ENCODE assay signal across 21 cellular contexts in the genomic region with DNA sequence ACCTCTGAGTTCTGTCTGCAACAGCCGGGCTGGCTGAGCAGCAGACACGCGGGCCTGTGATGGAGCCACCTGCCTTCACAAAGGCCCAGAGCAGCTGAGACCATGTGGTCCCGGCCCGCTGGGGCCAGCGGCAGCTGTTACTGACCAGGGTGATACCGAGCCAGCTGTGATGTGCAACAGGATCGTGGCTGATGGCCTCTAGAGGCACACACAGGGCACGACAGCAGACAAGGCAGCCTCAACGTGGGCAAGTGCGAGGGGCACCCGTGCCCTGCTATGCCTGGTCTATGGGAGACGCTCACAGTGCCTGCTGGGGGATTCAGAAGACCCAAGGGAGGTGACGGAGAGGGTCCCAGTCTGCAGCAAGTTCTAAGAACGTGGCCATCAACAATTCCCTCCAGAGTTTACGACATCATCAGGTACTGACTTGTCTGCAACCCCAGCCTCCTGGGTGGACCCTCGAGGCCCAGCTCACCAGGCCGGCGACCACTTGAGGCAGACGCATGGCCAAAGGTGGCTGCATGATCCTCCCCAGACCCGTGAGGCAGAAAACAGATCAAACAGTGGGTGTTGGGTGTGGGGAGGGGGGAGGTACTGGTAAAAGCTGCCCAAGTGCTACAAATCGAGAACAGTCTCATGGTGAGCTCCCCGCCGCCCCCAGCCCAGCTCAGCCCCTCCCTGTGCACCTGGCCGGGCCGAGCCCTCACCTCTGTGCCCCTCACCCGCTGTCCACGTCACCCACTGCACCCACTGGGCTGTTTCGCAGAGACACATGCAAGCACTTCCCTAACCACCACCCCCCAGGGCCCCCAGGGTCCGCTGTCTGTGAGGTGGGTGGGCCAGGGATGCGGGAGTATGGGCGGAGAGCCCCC. TPM values are rescaled to one million over a fixed set of nuclear protein-coding genes. Genes with fewer than 3 reads are reported as not detected.
DNase-seq lines count a peak whose midpoint lies in the region; ATAC-seq and TF ChIP-seq lines count a peak whose summit lies in the region.
"Had no signal": no experiment of that assay in that cellular context is flagged by ENCODE, and none has a peak within 500 bp of the region (broad histone marks: within the 10 kb centered on the region; RNA-seq: fewer than 3 reads in every experiment).

No MANE protein-coding gene starts in this region.

- H3K4me3 ChIP-seq in ovary (no peak overlapping the region), smooth muscle cell (no peak overlapping the region)
- no peak overlapping the region for H3K4me3 ChIP-seq in CD8-positive, alpha-beta memory T cell (ENCODE audit: low read length)

- no peak for TF ChIP-seq POLR2A in ovary (IDR thresholded peaks at IDR 0.05)

- H3K27me3 ChIP-seq in ovary (no peaks in the 10 kb centered on the region), smooth muscle cell (ENCODE audit: low read depth) (no peaks in the 10 kb centered on the region)
- no peaks in the 10 kb centered on the region for H3K27me3 ChIP-seq in CD8-positive, alpha-beta memory T cell (ENCODE audit: insufficient read depth, low read length, poor library complexity, severe bottlenecking)
- H3K27me3 ChIP-seq: brain microvascular endothelial cell had no signal

- peaks cover 89% of the 10 kb centered on the region for H4K20me1 ChIP-seq in smooth muscle cell (ENCODE audit: low read depth)

- intact Hi-C loops in ovary (cut with DNase I), result loop anchor here in 2 of 4 donors (10.0 kb wide), 2 partner anchors 327 to 407 kb away; a partner anchor contains a TSS

- no peaks in the 10 kb centered on the region for H3K9me3 Mint-ChIP-seq in CD8-positive, alpha-beta memory T cell
- H3K9me3 Mint-ChIP-seq: activated naive CD8-positive, alpha-beta T cell treated with anti-CD3 and anti-CD28 coated beads, Interleukin-2, amount 10 ng/mL, durations not matched to agents 7 days and 5 days; immature natural killer cell had no signal

- H3K4me1 ChIP-seq in ovary (ENCODE audit: insufficient read depth), result peaks cover 2% of the 10 kb centered on the region
- H3K4me1 ChIP-seq in CD8-positive, alpha-beta memory T cell (ENCODE audit: insufficient read depth, low read length), result peaks cover 4% of the 10 kb centered on the region
- H3K4me1 ChIP-seq in smooth muscle cell (ENCODE audit: low read depth), result peaks cover 7% of the 10 kb centered on the region

- peaks cover 0 to 87% (median 18%) of the 10 kb centered on the region in 3 donors for H3K36me3 Mint-ChIP-seq in CD8-positive, alpha-beta memory T cell

- no peak for TF ChIP-seq CTCF in ovary (IDR thresholded peaks at IDR 0.05)
- no peak for TF ChIP-seq CTCF in smooth muscle cell (IDR thresholded peaks at IDR 0.05; ENCODE audit: borderline replicate concordance, insufficient read depth, poor library complexity, severe bottlenecking)

- POLR2A ChIA-PET in CD8-positive, alpha-beta memory T cell (lab: Charles Lee), result no interaction called here

- H3K4me2 ChIP-seq in smooth muscle cell, result no peak overlapping the region

- H3F3A ChIP-seq in smooth muscle cell (ENCODE audit: low read depth), result no peaks in the 10 kb centered on the region

- no peak for TF ChIP-seq EP300 in ovary (IDR thresholded peaks at IDR 0.05)

- no peak overlapping the region for H3K4me3 Mint-ChIP-seq in CD8-positive, alpha-beta memory T cell
- H3K4me3 Mint-ChIP-seq: activated naive CD8-positive, alpha-beta T cell treated with anti-CD3 and anti-CD28 coated beads, Interleukin-2, amount 10 ng/mL, durations not matched to agents 7 days and 5 days; immature natural killer cell had no signal

- no peak overlapping the region for H2AFZ ChIP-seq in smooth muscle cell (ENCODE audit: low read depth)

- peaks cover 78% of the 10 kb centered on the region for H3K79me2 ChIP-seq in smooth muscle cell (ENCODE audit: low read depth)

- H3K27me3 Mint-ChIP-seq in CD8-positive, alpha-beta memory T cell, result no peaks in the 10 kb centered on the region
- H3K27me3 Mint-ChIP-seq: activated naive CD8-positive, alpha-beta T cell treated with anti-CD3 and anti-CD28 coated beads, Interleukin-2, amount 10 ng/mL, durations not matched to agents 7 days and 5 days had no signal

- H3K36me3 ChIP-seq in ovary (no peaks in the 10 kb centered on the region), smooth muscle cell (ENCODE audit: low read depth) (peaks cover 12% of the 10 kb centered on the region)
- H3K36me3 ChIP-seq in CD8-positive, alpha-beta memory T cell (ENCODE audit: insufficient read depth, low read length), result peaks cover 36% of the 10 kb centered on the region

- CTCF ChIA-PET in CD8-positive, alpha-beta memory T cell (lab: Charles Lee), result interaction anchor here (1.6 kb wide), 1 partner anchor 11 kb away, joined by 5 read pairs; no protein-coding TSS in a partner anchor

- 78 to 84% (median 83%) methylated on average over 32 of the region's 32 CpGs for WGBS in ovary, 3 donors
- 94% methylated on average over 27 of the region's 32 CpGs for WGBS in smooth muscle cell (ENCODE audit: low lambda C conversion rate)

- DNase-seq in Ammon's horn (ENCODE audit: low spot score), result peak; percentile 63
- DNase-seq in Daoy (ENCODE audit: low read depth), result peak; percentile 3
- DNase-seq in globus pallidus (ENCODE audit: low spot score), result peak; percentile 58
- peak; percentile 7 to 34 (median 22) for DNase-seq in ovary
- no peak for DNase-seq in DMS114 treated with DMSO at 0.1 percent for 48 hours (lab: John Stamatoyannopoulos, UW; ENCODE audit: unreplicated experiment)
- DNase-seq in CD8-positive, alpha-beta memory T cell, result no peak
- no peak for DNase-seq in smooth muscle cell (lab: John Stamatoyannopoulos, UW; ENCODE audit: unreplicated experiment)
- DNase-seq: activated CD4-positive, alpha-beta T cell treated with anti-CD3 and anti-CD28 coated beads for 1 hour; activated naive CD8-positive, alpha-beta T cell treated with anti-CD3 and anti-CD28 coated beads, Interleukin-2, amount 10 ng/mL, durations not matched to agents 7 days and 5 days; brain microvascular endothelial cell; dermis blood vessel endothelial cell; GF-D8; immature natural killer cell; mesenchymal stem cell; NCI-H187 treated with DMSO at 0.1 percent for 48 hours; NCI-H446 treated with DMSO at 0.1 percent for 48 hours; SIG-M5; stimulated activated CD4-positive, alpha-beta T cell treated with anti-CD3 and anti-CD28 coated beads, Interleukin-4, amount 100 ng/mL, for 1 hour; T-helper 2 cell had no signal

- no peaks in the 10 kb centered on the region for H3K9me3 ChIP-seq in ovary
- H3K9me3 ChIP-seq in CD8-positive, alpha-beta memory T cell (ENCODE audit: low read length), result no peaks in the 10 kb centered on the region
- no peaks in the 10 kb centered on the region for H3K9me3 ChIP-seq in smooth muscle cell (replicated peaks; ENCODE audit: low read depth)

- no peak overlapping the region for H3K27ac Mint-ChIP-seq in CD8-positive, alpha-beta memory T cell
- H3K27ac Mint-ChIP-seq: activated naive CD8-positive, alpha-beta T cell treated with anti-CD3 and anti-CD28 coated beads, Interleukin-2, amount 10 ng/mL, durations not matched to agents 7 days and 5 days had no signal

- H3K27ac ChIP-seq in ovary, result no peak overlapping the region
- H3K27ac ChIP-seq in CD8-positive, alpha-beta memory T cell (ENCODE audit: low read depth, low read length), result no peak overlapping the region
- no peak overlapping the region for H3K27ac ChIP-seq in smooth muscle cell (ENCODE audit: low read depth)
- H3K27ac ChIP-seq: brain microvascular endothelial cell had no signal

- peaks cover 7 to 20% (median 17%) of the 10 kb centered on the region in 3 donors for H3K4me1 Mint-ChIP-seq in CD8-positive, alpha-beta memory T cell

- H3K9ac ChIP-seq in smooth muscle cell (ENCODE audit: low read depth), result no peak overlapping the region

- no peak for ATAC-seq in GM21447 (IDR thresholded peaks at IDR 0.05; ENCODE audit: unreplicated experiment)
- ATAC-seq: esophagus mucosa had no signal

RNA-seq across cellular contexts. Expression of a gene that starts 6.0 kb away (rescaled TPM):
- 22.6 and 27.3 TPM in 2 replicates for total RNA-seq in Daoy (2014; rRNA removed; shearing (Covaris generic))
- total RNA-seq in ovary (10 to 100 TPM; 26.2 to 48.2 (median 40.1) TPM), smooth muscle cell (32.1 and 58.3 TPM in 2 replicates)
- polyA plus RNA-seq in ovary (10 to 100 TPM; 25.7 to 52.9 TPM), smooth muscle cell (69.6 and 70.0 TPM in 2 replicates)
- 10 to 100 TPM; 13.5 to 14.5 TPM for total RNA-seq in CD8-positive, alpha-beta memory T cell
- polyA plus RNA-seq in CD8-positive, alpha-beta memory T cell, result 4.9 TPM

Comparison
In these comparisons a context has a peak if more than half of its experiments do, and no peak if none do; other contexts are left out.
1. DNase-seq: peak in Ammon's horn (single experiment), Daoy (single experiment), globus pallidus (single experiment) and ovary (5 of 5); none in DMS114 treated with DMSO at 0.1 percent for 48 hours (single experiment), CD8-positive, alpha-beta memory T cell (0 of 5) and smooth muscle cell (single experiment).